Comparison of ENCODE assay signal across 8 cellular contexts in genomic region chr9:101028346-101029299, GRCh38. TPM values are rescaled to one million over a fixed set of nuclear protein-coding genes. Genes with fewer than 3 reads are reported as not detected.
DNase-seq lines count a peak whose midpoint lies in the region; ATAC-seq and TF ChIP-seq lines count a peak whose summit lies in the region.

Gene PLPPR1 (plus strand): TSS chr9:101028727.

- in situ Hi-C loops in Panc1 (cut with HindIII; ENCODE audit: low pct_unique_long_range_greater_than_20kb, low sequenced_read_pairs): no loop called here

- no peaks in the 10 kb centered on the region for H3K9me3 Mint-ChIP-seq in stimulated activated naive CD8-positive, alpha-beta T cell treated with anti-CD3 and anti-CD28 coated beads, Interleukin-15, amount 100 ng/mL, for 72 hours

- intact Hi-C loops in Panc1 (cut with micrococcal nuclease; ENCODE audit: unreplicated experiment) (no loop called here), vagina (cut with DNase I) (no loop called here), PC-3 (cut with micrococcal nuclease) (no loop called here)

- H3K27ac ChIP-seq in Panc1 (ENCODE audit: low read length) (no peak within 1 kb of the TSS), vagina (no peak within 1 kb of the TSS), PC-3 (ENCODE audit: low read length) (no peak within 1 kb of the TSS)

- no peak for DNase-seq in stimulated activated naive CD8-positive, alpha-beta T cell treated with anti-CD3 and anti-CD28 coated beads, Interleukin-15, amount 100 ng/mL, for 72 hours
- DNase-seq in stimulated activated naive CD8-positive, alpha-beta T cell treated with anti-CD3 and anti-CD28 coated beads, Interleukin-15, Interleukin-2, amounts not matched to agents 100 U/mL and 50 U/mL, for 24 hours: no peak
- no peak for DNase-seq in Panc1 (ENCODE audit: low read depth, low spot score)
- DNase-seq in epithelial cell of esophagus (ENCODE audit: low read depth): peak; percentile 60
- DNase-seq in midbrain (lab: John Stamatoyannopoulos, UW): peak; percentile 84
- no peak for DNase-seq in vagina (ENCODE audit: extremely low spot score in 2 of 2)
- DNase-seq in stimulated activated CD4-positive, alpha-beta T cell treated with anti-CD3 and anti-CD28 coated beads, Interleukin-4, amount 100 ng/mL, for 4 hours: no peak
- no peak for DNase-seq in PC-3

- H3K27me3 ChIP-seq in Panc1 (ENCODE audit: control insufficient read depth, insufficient read depth, low read length): peaks cover 13% of the 10 kb centered on the region
- H3K27me3 ChIP-seq in vagina: no peaks in the 10 kb centered on the region
- peaks cover 33% of the 10 kb centered on the region for H3K27me3 ChIP-seq in PC-3 (ENCODE audit: low read length)

- ATAC-seq in stimulated activated naive CD8-positive, alpha-beta T cell treated with anti-CD3 and anti-CD28 coated beads, Interleukin-15, amount 100 ng/mL, for 72 hours: peak; percentile 45
- no peak for ATAC-seq in stimulated activated naive CD8-positive, alpha-beta T cell treated with anti-CD3 and anti-CD28 coated beads, Interleukin-15, Interleukin-2, amounts not matched to agents 100 U/mL and 50 U/mL, for 24 hours
- ATAC-seq in Panc1: peak; percentile 88
- no peak for ATAC-seq in PC-3

- H3F3A ChIP-seq in PC-3 (ENCODE audit: low read length, unreplicated experiment): no peaks in the 10 kb centered on the region

- H3K27me3 Mint-ChIP-seq in stimulated activated naive CD8-positive, alpha-beta T cell treated with anti-CD3 and anti-CD28 coated beads, Interleukin-15, amount 100 ng/mL, for 72 hours: peaks cover 76% of the 10 kb centered on the region

- no peaks in the 10 kb centered on the region for H3K9me2 ChIP-seq in PC-3 (replicated peaks; ENCODE audit: low read length)

- no peak within 1 kb of the TSS for H3K9ac ChIP-seq in PC-3 (ENCODE audit: low read length)

- H3K4me3 Mint-ChIP-seq in stimulated activated naive CD8-positive, alpha-beta T cell treated with anti-CD3 and anti-CD28 coated beads, Interleukin-15, amount 100 ng/mL, for 72 hours: peak within 1 kb of the TSS in 1 of 2 donors; percentile 67

- no peak for TF ChIP-seq POLR2A in vagina (IDR thresholded peaks at IDR 0.05)

- peaks cover 7% of the 10 kb centered on the region for H3K4me1 Mint-ChIP-seq in stimulated activated naive CD8-positive, alpha-beta T cell treated with anti-CD3 and anti-CD28 coated beads, Interleukin-15, amount 100 ng/mL, for 72 hours

- no peak within 1 kb of the TSS for H2AFZ ChIP-seq in PC-3 (ENCODE audit: low read length)

- no peaks in the 10 kb centered on the region for H3K79me2 ChIP-seq in PC-3 (ENCODE audit: low read length)

- no peaks in the 10 kb centered on the region for H4K20me1 ChIP-seq in PC-3 (ENCODE audit: low read length)

- peak within 1 kb of the TSS; percentile 48 to 58 for H3K4me3 ChIP-seq in Panc1 (ENCODE audit: low read depth in 2 of 2, low read length in 2 of 2)
- H3K4me3 ChIP-seq in epithelial cell of esophagus (ENCODE audit: low read length): peak within 1 kb of the TSS; percentile 51
- peak within 1 kb of the TSS; percentile 9 to 30 for H3K4me3 ChIP-seq in vagina
- no peak within 1 kb of the TSS for H3K4me3 ChIP-seq in PC-3 (ENCODE audit: low read length)

- BruUV-seq in Panc1 (replicated peaks; lab: Mats Ljungman, UMichigan): no TSS peak
- no TSS peak for BruUV-seq in PC-3 (replicated peaks; lab: Mats Ljungman, UMichigan)

- H3K27ac Mint-ChIP-seq in stimulated activated naive CD8-positive, alpha-beta T cell treated with anti-CD3 and anti-CD28 coated beads, Interleukin-15, amount 100 ng/mL, for 72 hours: no peak within 1 kb of the TSS

- H3K9me3 ChIP-seq in Panc1 (ENCODE audit: control insufficient read depth, insufficient read depth, low read depth, low read length): no peaks in the 10 kb centered on the region
- no peaks in the 10 kb centered on the region for H3K9me3 ChIP-seq in vagina
- no peaks in the 10 kb centered on the region for H3K9me3 ChIP-seq in PC-3 (ENCODE audit: low read length)

- H3K4me2 ChIP-seq in PC-3 (ENCODE audit: low read length): no peak within 1 kb of the TSS

- H3K36me3 ChIP-seq in Panc1 (ENCODE audit: control insufficient read depth, insufficient read depth, low read length): no peaks in the 10 kb centered on the region
- no peaks in the 10 kb centered on the region for H3K36me3 ChIP-seq in vagina
- H3K36me3 ChIP-seq in PC-3 (ENCODE audit: low read depth, low read length): no peaks in the 10 kb centered on the region

- CTCF ChIA-PET in Panc1 (lab: Charles Lee) (no interaction called here), PC-3 (lab: Charles Lee) (no interaction called here)

- POLR2A ChIA-PET in Panc1 (lab: Charles Lee): no interaction called here
- POLR2A ChIA-PET in PC-3 (lab: Charles Lee; ENCODE audit: unreplicated experiment): no interaction called here

- no peak for TF ChIP-seq CTCF in Panc1 (IDR thresholded peaks at IDR 0.05)
- no peak for TF ChIP-seq CTCF in epithelial cell of esophagus (IDR thresholded peaks at IDR 0.05; ENCODE audit: insufficient read depth, low read depth, low read length, missing control alignments)
- no peak for TF ChIP-seq CTCF in vagina (IDR thresholded peaks at IDR 0.05)
- TF ChIP-seq CTCF in PC-3 (conservative IDR thresholded peaks at IDR 0.05; ENCODE audit: low read depth, low read length): no peak

- H3K4me1 ChIP-seq in Panc1 (ENCODE audit: control insufficient read depth, insufficient read depth, low read length): no peaks in the 10 kb centered on the region
- peaks cover 10% of the 10 kb centered on the region for H3K4me1 ChIP-seq in vagina
- no peaks in the 10 kb centered on the region for H3K4me1 ChIP-seq in PC-3 (ENCODE audit: insufficient read depth, low read length)

RNA-seq across cellular contexts. Expression of gene PLPPR1, which starts in this region (rescaled TPM):
- not detected for total RNA-seq in Panc1 (2021; ENCODE audit: unreplicated experiment)
- polyA plus RNA-seq in Panc1 (2012; ENCODE audit: insufficient read length): not detected
- not detected for total RNA-seq in vagina
- total RNA-seq in PC-3 (2014; rRNA removed): not detected in 2 replicates

Comparison
In these comparisons a context has a peak if more than half of its experiments do, and no peak if none do; other contexts are left out.
1. Peak in ATAC-seq and H3K4me3 ChIP-seq in Panc1; RNA of the gene not detected or under 1 TPM.
2. DNase-seq: peak in epithelial cell of esophagus (single experiment) and midbrain (single experiment); none in stimulated activated naive CD8-positive, alpha-beta T cell treated with anti-CD3 and anti-CD28 coated beads, Interleukin-15, amount 100 ng/mL, for 72 hours (0 of 2), stimulated activated naive CD8-positive, alpha-beta T cell treated with anti-CD3 and anti-CD28 coated beads, Interleukin-15, Interleukin-2, amounts not matched to agents 100 U/mL and 50 U/mL, for 24 hours (single experiment), Panc1 (single experiment), vagina (0 of 2), stimulated activated CD4-positive, alpha-beta T cell treated with anti-CD3 and anti-CD28 coated beads, Interleukin-4, amount 100 ng/mL, for 4 hours (0 of 2) and PC-3 (single experiment).